ENCODE assay signal across 19 cellular contexts in the genomic region with DNA sequence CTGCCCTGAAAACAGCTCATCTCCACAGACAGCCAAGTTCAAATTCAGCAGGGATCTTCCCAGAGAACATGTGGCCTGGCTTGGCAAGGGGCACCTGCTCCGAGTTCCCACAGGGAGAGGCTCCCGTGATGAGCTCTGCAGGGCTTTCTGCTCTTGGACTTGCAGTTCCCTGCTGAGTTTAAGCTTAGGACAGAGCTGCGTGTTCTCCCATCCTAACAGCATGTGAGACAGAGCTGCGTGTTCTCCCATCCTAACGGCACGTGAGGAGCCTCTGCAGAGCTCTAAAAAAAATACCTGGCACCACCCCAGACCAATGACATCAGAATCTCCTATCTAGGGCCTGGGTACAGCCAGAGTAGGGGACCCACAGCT.
DNase-seq lines count a peak whose midpoint lies in the region; TF ChIP-seq lines count a peak whose summit lies in the region.
"Had no signal": no experiment of that assay in that cellular context is flagged by ENCODE, and none has a peak within 500 bp of the region (broad histone marks: within the 10 kb centered on the region; RNA-seq: fewer than 3 reads in every experiment).

No MANE protein-coding gene starts in this region.

- H3K9ac ChIP-seq in GM23248 (no peak overlapping the region), neural cell (ENCODE audit: low read length) (peak overlapping the region; percentile 78)
- H3K9ac ChIP-seq: BLaER1 had no signal

- H3K27me3 ChIP-seq in GM23248 (replicated peaks; ENCODE audit: insufficient read depth) (no peaks in the 10 kb centered on the region; the same call in 1 of the 2 replicates), left ventricle myocardium inferior (ENCODE audit: low read depth) (peaks cover 8% of the 10 kb centered on the region), neural cell (ENCODE audit: insufficient read depth, low read depth, low read length) (no peaks in the 10 kb centered on the region), ovary (no peaks in the 10 kb centered on the region)
- H3K27me3 ChIP-seq: BLaER1 had no signal

- TF ChIP-seq RAD21 in neural cell (conservative IDR thresholded peaks at IDR 0.05), result no peak

- no peaks in the 10 kb centered on the region for H3K4me1 ChIP-seq in GM23248 (ENCODE audit: insufficient read depth)
- peaks cover 5% of the 10 kb centered on the region for H3K4me1 ChIP-seq in left ventricle myocardium inferior
- H3K4me1 ChIP-seq in ovary (ENCODE audit: insufficient read depth), result no peaks in the 10 kb centered on the region
- H3K4me1 ChIP-seq: A549 had no signal

- H3F3A ChIP-seq in GM23248 (ENCODE audit: insufficient read depth), result no peaks in the 10 kb centered on the region
- H3F3A ChIP-seq in neural cell (ENCODE audit: insufficient read depth, low read length, poor library complexity, severe bottlenecking), result peaks cover 5% of the 10 kb centered on the region

- H4K20me1 ChIP-seq in GM23248 (ENCODE audit: insufficient read depth) (no peaks in the 10 kb centered on the region), neural cell (ENCODE audit: insufficient read depth) (no peaks in the 10 kb centered on the region)
- H4K20me1 ChIP-seq: BLaER1 had no signal

- no peaks in the 10 kb centered on the region for H3K79me2 ChIP-seq in GM23248 (ENCODE audit: insufficient read depth)
- no peaks in the 10 kb centered on the region for H3K79me2 ChIP-seq in neural cell (replicated peaks; ENCODE audit: insufficient read depth, low read length)

- H3K36me3 ChIP-seq in GM23248 (ENCODE audit: low read depth), result no peaks in the 10 kb centered on the region
- H3K36me3 ChIP-seq in left ventricle myocardium inferior, result no peaks in the 10 kb centered on the region
- H3K36me3 ChIP-seq in neural cell (ENCODE audit: insufficient read depth, low read length), result no peaks in the 10 kb centered on the region
- H3K36me3 ChIP-seq in ovary, result no peaks in the 10 kb centered on the region
- H3K36me3 ChIP-seq: BLaER1 had no signal

- in situ Hi-C loops in GM23248 (cut with MboI), result loop anchor here (25.0 kb wide), 1 partner anchor 254 kb away; no protein-coding TSS in a partner anchor

- H3K9me2 ChIP-seq in GM23248 (ENCODE audit: insufficient read depth), result no peaks in the 10 kb centered on the region
- no peaks in the 10 kb centered on the region for H3K9me2 ChIP-seq in neural cell (ENCODE audit: insufficient read depth, low read length)

- H3K4me3 ChIP-seq in GM23248 (no peak overlapping the region), left ventricle myocardium inferior (no peak overlapping the region), neural cell (ENCODE audit: low read length) (peak overlapping the region; percentile 48), ovary (no peak overlapping the region)
- H3K4me3 ChIP-seq: A549, BLaER1, GM12878, GM23338 had no signal

- H2AFZ ChIP-seq in GM23248 (no peak overlapping the region), neural cell (ENCODE audit: low read depth, low read length) (no peak overlapping the region)
- H2AFZ ChIP-seq: GM23338 had no signal

- H3K27ac ChIP-seq in GM23248 (no peak overlapping the region), left ventricle myocardium inferior (replicated peaks) (peak overlapping the region; percentile 21), neural cell (ENCODE audit: low read length) (peak overlapping the region; percentile 97), ovary (no peak overlapping the region)
- H3K27ac ChIP-seq: 22Rv1, A549, BLaER1, HL-60 had no signal

- TF ChIP-seq POLR2A in ovary (IDR thresholded peaks at IDR 0.05), result no peak

- TF ChIP-seq EP300 in neural cell (conservative IDR thresholded peaks at IDR 0.05; ENCODE audit: poor library complexity, severe bottlenecking), result no peak
- TF ChIP-seq EP300 in ovary (IDR thresholded peaks at IDR 0.05), result no peak

- H3K9me3 ChIP-seq in GM23248 (ENCODE audit: low read depth), result no peaks in the 10 kb centered on the region
- H3K9me3 ChIP-seq in left ventricle myocardium inferior (replicated peaks), result no peaks in the 10 kb centered on the region
- H3K9me3 ChIP-seq in neural cell (ENCODE audit: low read length), result no peaks in the 10 kb centered on the region
- no peaks in the 10 kb centered on the region for H3K9me3 ChIP-seq in ovary
- H3K9me3 ChIP-seq: A549, BLaER1 had no signal

- DNase-seq in DMS 273 (lab: John Stamatoyannopoulos, UW; ENCODE audit: unreplicated experiment) (peak; percentile 45), DMS 273 treated with DMSO at 0.1 percent for 48 hours (lab: John Stamatoyannopoulos, UW) (no peak), GM23248 (peak; percentile 8), left ventricle myocardium inferior (no peak), ovary (no peak), NCI-H2196 (lab: John Stamatoyannopoulos, UW; ENCODE audit: unreplicated experiment) (no peak)
- DNase-seq: CD4-positive, alpha-beta memory T cell; DMS53; DND-41; EL; HCEC 1CT; HFFc6 had no signal

- TF ChIP-seq CTCF in left ventricle myocardium inferior (IDR thresholded peaks at IDR 0.05; ENCODE audit: borderline replicate concordance) (no peak), neural cell (IDR thresholded peaks at IDR 0.05; ENCODE audit: poor library complexity, severe bottlenecking) (no peak), ovary (IDR thresholded peaks at IDR 0.05) (no peak)

- intact Hi-C loops in left ventricle myocardium inferior (cut with micrococcal nuclease) (no loop called here), ovary (cut with DNase I) (no loop called here)

- H3K4me2 ChIP-seq in GM23248 (ENCODE audit: unreplicated experiment), result no peak overlapping the region
- H3K4me2 ChIP-seq in neural cell (ENCODE audit: low read length), result peak overlapping the region; percentile 35
- H3K4me2 ChIP-seq: A549, BLaER1, GM23338 had no signal

- WGBS in GM23248 (ENCODE audit: low coverage in 1 of 2, low lambda C conversion rate in 2 of 2, missing lambda C conversion rate in 2 of 2), 2 experiments, result 13 to 19% methylated on average over 6 of the region's 6 CpGs
- WGBS in ovary, 3 donors, result 79 to 80% (median 80%) methylated on average over 3 to 6 of the region's 6 CpGs

TF ChIP-seq in neural cell, 6 proteins besides CTCF, POLR2A, EP300 and RAD21:
- TF ChIP-seq MXI1 (conservative IDR thresholded peaks at IDR 0.05; ENCODE audit: poor library complexity, severe bottlenecking), result no peak
- TF ChIP-seq, protein P1, sequence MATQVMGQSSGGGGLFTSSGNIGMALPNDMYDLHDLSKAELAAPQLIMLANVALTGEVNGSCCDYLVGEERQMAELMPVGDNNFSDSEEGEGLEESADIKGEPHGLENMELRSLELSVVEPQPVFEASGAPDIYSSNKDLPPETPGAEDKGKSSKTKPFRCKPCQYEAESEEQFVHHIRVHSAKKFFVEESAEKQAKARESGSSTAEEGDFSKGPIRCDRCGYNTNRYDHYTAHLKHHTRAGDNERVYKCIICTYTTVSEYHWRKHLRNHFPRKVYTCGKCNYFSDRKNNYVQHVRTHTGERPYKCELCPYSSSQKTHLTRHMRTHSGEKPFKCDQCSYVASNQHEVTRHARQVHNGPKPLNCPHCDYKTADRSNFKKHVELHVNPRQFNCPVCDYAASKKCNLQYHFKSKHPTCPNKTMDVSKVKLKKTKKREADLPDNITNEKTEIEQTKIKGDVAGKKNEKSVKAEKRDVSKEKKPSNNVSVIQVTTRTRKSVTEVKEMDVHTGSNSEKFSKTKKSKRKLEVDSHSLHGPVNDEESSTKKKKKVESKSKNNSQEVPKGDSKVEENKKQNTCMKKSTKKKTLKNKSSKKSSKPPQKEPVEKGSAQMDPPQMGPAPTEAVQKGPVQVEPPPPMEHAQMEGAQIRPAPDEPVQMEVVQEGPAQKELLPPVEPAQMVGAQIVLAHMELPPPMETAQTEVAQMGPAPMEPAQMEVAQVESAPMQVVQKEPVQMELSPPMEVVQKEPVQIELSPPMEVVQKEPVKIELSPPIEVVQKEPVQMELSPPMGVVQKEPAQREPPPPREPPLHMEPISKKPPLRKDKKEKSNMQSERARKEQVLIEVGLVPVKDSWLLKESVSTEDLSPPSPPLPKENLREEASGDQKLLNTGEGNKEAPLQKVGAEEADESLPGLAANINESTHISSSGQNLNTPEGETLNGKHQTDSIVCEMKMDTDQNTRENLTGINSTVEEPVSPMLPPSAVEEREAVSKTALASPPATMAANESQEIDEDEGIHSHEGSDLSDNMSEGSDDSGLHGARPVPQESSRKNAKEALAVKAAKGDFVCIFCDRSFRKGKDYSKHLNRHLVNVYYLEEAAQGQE (IDR thresholded peaks at IDR 0.05; ENCODE audit: borderline replicate concordance), result no peak
- TF ChIP-seq POLR2AphosphoS5 (IDR thresholded peaks at IDR 0.05), result no peak
- no peak for TF ChIP-seq SMC3 (conservative IDR thresholded peaks at IDR 0.05; ENCODE audit: poor library complexity)
- no peak for TF ChIP-seq TAF1 (IDR thresholded peaks at IDR 0.05; ENCODE audit: low read depth)
- TF ChIP-seq EZH2 (IDR thresholded peaks at IDR 0.05; ENCODE audit: borderline replicate concordance, insufficient read depth, low read length, poor library complexity, severe bottlenecking), result no peak

Comparison
In these comparisons a context has a peak if more than half of its experiments do, and no peak if none do; other contexts are left out.
1. DNase-seq: peak in DMS 273 (single experiment) and GM23248 (single experiment); none in DMS 273 treated with DMSO at 0.1 percent for 48 hours (single experiment), left ventricle myocardium inferior (single experiment), ovary (0 of 5) and NCI-H2196 (single experiment).
2. H3K27ac ChIP-seq: peak in left ventricle myocardium inferior (single experiment) and neural cell (single experiment); none in GM23248 (single experiment) and ovary (0 of 2).